1 cellular context compared by ENCODE assay signal in the genomic region with DNA sequence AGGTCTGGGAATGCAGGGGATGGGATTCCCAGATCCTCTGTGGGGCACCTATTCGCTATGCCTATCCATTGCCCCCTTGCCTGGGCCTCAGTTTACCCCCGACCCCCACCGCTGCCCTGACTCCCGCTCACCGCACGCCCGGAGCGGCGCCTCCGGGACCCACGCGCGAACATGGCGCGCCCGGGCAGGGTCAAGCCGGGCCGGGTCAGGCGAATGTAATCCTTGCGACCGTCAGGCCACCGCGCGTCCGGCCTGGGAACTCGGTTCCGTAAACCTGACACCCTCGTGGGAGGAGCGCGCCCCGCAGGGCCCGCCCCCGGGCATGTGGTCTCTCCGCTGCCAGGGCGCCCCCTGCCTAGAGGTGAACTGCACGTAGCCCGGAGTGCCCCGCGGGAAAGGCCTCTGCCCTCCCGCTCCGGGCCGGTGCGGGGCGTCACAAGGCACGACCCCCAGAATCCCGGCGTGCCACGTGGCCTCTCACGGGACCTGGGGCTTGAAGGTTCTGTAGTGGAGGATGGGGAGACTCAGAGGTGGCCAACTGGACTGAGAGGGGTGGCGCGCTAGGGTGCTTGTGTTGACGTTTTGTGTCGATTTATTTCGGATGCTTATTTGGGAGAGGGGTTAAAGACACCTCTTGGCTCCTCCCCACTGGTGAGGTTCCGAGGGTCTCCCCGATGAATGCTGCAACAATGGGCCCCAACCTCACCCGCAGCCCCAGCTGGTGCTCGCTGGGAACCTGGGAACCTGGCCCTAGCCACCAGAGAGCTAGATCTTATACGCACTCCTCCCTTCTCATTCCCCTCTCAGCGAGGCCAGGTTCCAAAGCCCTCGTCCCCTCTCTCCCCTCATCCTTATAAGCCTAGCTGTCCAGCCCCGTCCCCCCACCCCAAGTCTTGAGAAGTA.
TF ChIP-seq lines count a peak whose summit lies in the region.

A gene with protein sequence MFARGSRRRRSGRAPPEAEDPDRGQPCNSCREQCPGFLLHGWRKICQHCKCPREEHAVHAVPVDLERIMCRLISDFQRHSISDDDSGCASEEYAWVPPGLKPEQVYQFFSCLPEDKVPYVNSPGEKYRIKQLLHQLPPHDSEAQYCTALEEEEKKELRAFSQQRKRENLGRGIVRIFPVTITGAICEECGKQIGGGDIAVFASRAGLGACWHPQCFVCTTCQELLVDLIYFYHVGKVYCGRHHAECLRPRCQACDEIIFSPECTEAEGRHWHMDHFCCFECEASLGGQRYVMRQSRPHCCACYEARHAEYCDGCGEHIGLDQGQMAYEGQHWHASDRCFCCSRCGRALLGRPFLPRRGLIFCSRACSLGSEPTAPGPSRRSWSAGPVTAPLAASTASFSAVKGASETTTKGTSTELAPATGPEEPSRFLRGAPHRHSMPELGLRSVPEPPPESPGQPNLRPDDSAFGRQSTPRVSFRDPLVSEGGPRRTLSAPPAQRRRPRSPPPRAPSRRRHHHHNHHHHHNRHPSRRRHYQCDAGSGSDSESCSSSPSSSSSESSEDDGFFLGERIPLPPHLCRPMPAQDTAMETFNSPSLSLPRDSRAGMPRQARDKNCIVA (minus strand): TSS at position 249 of the 903 bp plus-strand sequence. CDS start 76 bp downstream, at position 173.

TF ChIP-seq in GM12878, 131 proteins besides CTCF, POLR2A, EP300 and RAD21 (continued from another document and continues in another):
- TF ChIP-seq, protein P1, sequence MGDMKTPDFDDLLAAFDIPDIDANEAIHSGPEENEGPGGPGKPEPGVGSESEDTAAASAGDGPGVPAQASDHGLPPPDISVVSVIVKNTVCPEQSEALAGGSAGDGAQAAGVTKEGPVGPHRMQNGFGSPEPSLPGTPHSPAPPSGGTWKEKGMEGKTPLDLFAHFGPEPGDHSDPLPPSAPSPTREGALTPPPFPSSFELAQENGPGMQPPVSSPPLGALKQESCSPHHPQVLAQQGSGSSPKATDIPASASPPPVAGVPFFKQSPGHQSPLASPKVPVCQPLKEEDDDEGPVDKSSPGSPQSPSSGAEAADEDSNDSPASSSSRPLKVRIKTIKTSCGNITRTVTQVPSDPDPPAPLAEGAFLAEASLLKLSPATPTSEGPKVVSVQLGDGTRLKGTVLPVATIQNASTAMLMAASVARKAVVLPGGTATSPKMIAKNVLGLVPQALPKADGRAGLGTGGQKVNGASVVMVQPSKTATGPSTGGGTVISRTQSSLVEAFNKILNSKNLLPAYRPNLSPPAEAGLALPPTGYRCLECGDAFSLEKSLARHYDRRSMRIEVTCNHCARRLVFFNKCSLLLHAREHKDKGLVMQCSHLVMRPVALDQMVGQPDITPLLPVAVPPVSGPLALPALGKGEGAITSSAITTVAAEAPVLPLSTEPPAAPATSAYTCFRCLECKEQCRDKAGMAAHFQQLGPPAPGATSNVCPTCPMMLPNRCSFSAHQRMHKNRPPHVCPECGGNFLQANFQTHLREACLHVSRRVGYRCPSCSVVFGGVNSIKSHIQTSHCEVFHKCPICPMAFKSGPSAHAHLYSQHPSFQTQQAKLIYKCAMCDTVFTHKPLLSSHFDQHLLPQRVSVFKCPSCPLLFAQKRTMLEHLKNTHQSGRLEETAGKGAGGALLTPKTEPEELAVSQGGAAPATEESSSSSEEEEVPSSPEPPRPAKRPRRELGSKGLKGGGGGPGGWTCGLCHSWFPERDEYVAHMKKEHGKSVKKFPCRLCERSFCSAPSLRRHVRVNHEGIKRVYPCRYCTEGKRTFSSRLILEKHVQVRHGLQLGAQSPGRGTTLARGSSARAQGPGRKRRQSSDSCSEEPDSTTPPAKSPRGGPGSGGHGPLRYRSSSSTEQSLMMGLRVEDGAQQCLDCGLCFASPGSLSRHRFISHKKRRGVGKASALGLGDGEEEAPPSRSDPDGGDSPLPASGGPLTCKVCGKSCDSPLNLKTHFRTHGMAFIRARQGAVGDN (IDR thresholded peaks at IDR 0.05) = peak; percentile 42; the same call in 1 of the 2 replicates
- TF ChIP-seq GATAD2B (conservative IDR thresholded peaks at IDR 0.05; ENCODE audit: low read depth) (peak; percentile 86), RAD51 (IDR thresholded peaks at IDR 0.05) (0 out of 2 replicates have a peak, but pooled peaks have one; percentile 22), SUPT20H (IDR thresholded peaks at IDR 0.05; ENCODE audit: borderline replicate concordance, control insufficient read depth, low read depth, low read length) (no peak), RELA (IDR thresholded peaks at IDR 0.05; ENCODE audit: borderline replicate concordance, partially characterized antibody) (no peak), ZNF24 (IDR thresholded peaks at IDR 0.05) (no peak), NR2F1 (conservative IDR thresholded peaks at IDR 0.05) (peak; percentile 75; the same call in 1 of the 2 replicates), KLF5 (IDR thresholded peaks at IDR 0.05; ENCODE audit: partially characterized antibody) (no peak), ZNF217 (IDR thresholded peaks at IDR 0.05) (no peak), EGR1 (IDR thresholded peaks at IDR 0.05; ENCODE audit: borderline replicate concordance in 1 of 2, low read depth in 2 of 2, low read length in 2 of 2) (0 out of 3 replicates have a peak, but pooled peaks of 1 of the 2 experiments have one; percentile 10), IKZF2 (IDR thresholded peaks at IDR 0.05) (0 out of 4 replicates have a peak, but pooled peaks of 1 of the 2 experiments have one; percentile 22), ZNF384 (IDR thresholded peaks at IDR 0.05; ENCODE audit: borderline replicate concordance, low read depth, low read length) (no peak), FOS (IDR thresholded peaks at IDR 0.05; ENCODE audit: borderline replicate concordance, extremely low read depth, insufficient read length) (no peak), STAT1 (conservative IDR thresholded peaks at IDR 0.05) (no peak), SMAD1 (IDR thresholded peaks at IDR 0.05; ENCODE audit: low read depth, partially characterized antibody) (no peak), ZNF207 (IDR thresholded peaks at IDR 0.05; ENCODE audit: borderline replicate concordance) (0 out of 2 replicates have a peak, but pooled peaks have one; percentile 46), YBX1 (IDR thresholded peaks at IDR 0.05) (no peak), ZZZ3 (IDR thresholded peaks at IDR 0.05; ENCODE audit: control insufficient read depth, insufficient read length, low read depth) (no peak), TCF12 (IDR thresholded peaks at IDR 0.05; ENCODE audit: low read depth, low read length) (no peak), MYC (IDR thresholded peaks at IDR 0.05; ENCODE audit: insufficient read depth, insufficient read length, insufficient replicate concordance, low read length, severe bottlenecking) (no peak), CBX3 (IDR thresholded peaks at IDR 0.05; ENCODE audit: borderline replicate concordance, low read depth) (no peak), SMC3 (IDR thresholded peaks at IDR 0.05; ENCODE audit: borderline replicate concordance, low read length) (no peak), LARP7 (IDR thresholded peaks at IDR 0.05) (no peak), ATF7 (IDR thresholded peaks at IDR 0.05; ENCODE audit: low read depth) (no peak), SRF (IDR thresholded peaks at IDR 0.05; ENCODE audit: low read depth in 2 of 2, low read length in 2 of 2) (no peak)
- TF ChIP-seq, protein P2, sequence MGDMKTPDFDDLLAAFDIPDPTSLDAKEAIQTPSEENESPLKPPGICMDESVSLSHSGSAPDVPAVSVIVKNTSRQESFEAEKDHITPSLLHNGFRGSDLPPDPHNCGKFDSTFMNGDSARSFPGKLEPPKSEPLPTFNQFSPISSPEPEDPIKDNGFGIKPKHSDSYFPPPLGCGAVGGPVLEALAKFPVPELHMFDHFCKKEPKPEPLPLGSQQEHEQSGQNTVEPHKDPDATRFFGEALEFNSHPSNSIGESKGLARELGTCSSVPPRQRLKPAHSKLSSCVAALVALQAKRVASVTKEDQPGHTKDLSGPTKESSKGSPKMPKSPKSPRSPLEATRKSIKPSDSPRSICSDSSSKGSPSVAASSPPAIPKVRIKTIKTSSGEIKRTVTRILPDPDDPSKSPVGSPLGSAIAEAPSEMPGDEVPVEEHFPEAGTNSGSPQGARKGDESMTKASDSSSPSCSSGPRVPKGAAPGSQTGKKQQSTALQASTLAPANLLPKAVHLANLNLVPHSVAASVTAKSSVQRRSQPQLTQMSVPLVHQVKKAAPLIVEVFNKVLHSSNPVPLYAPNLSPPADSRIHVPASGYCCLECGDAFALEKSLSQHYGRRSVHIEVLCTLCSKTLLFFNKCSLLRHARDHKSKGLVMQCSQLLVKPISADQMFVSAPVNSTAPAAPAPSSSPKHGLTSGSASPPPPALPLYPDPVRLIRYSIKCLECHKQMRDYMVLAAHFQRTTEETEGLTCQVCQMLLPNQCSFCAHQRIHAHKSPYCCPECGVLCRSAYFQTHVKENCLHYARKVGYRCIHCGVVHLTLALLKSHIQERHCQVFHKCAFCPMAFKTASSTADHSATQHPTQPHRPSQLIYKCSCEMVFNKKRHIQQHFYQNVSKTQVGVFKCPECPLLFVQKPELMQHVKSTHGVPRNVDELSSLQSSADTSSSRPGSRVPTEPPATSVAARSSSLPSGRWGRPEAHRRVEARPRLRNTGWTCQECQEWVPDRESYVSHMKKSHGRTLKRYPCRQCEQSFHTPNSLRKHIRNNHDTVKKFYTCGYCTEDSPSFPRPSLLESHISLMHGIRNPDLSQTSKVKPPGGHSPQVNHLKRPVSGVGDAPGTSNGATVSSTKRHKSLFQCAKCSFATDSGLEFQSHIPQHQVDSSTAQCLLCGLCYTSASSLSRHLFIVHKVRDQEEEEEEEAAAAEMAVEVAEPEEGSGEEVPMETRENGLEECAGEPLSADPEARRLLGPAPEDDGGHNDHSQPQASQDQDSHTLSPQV (IDR thresholded peaks at IDR 0.05) = no peak
- TF ChIP-seq, protein P3, sequence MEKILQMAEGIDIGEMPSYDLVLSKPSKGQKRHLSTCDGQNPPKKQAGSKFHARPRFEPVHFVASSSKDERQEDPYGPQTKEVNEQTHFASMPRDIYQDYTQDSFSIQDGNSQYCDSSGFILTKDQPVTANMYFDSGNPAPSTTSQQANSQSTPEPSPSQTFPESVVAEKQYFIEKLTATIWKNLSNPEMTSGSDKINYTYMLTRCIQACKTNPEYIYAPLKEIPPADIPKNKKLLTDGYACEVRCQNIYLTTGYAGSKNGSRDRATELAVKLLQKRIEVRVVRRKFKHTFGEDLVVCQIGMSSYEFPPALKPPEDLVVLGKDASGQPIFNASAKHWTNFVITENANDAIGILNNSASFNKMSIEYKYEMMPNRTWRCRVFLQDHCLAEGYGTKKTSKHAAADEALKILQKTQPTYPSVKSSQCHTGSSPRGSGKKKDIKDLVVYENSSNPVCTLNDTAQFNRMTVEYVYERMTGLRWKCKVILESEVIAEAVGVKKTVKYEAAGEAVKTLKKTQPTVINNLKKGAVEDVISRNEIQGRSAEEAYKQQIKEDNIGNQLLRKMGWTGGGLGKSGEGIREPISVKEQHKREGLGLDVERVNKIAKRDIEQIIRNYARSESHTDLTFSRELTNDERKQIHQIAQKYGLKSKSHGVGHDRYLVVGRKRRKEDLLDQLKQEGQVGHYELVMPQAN (conservative IDR thresholded peaks at IDR 0.05) = 0 out of 2 replicates have a peak, but pooled peaks have one; percentile 45
- TF ChIP-seq, protein P4, sequence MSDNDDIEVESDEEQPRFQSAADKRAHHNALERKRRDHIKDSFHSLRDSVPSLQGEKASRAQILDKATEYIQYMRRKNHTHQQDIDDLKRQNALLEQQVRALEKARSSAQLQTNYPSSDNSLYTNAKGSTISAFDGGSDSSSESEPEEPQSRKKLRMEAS (IDR thresholded peaks at IDR 0.05; ENCODE audit: low read depth, low read length) = 0 out of 2 replicates have a peak, but pooled peaks have one; percentile 11
- TF ChIP-seq, protein P5, sequence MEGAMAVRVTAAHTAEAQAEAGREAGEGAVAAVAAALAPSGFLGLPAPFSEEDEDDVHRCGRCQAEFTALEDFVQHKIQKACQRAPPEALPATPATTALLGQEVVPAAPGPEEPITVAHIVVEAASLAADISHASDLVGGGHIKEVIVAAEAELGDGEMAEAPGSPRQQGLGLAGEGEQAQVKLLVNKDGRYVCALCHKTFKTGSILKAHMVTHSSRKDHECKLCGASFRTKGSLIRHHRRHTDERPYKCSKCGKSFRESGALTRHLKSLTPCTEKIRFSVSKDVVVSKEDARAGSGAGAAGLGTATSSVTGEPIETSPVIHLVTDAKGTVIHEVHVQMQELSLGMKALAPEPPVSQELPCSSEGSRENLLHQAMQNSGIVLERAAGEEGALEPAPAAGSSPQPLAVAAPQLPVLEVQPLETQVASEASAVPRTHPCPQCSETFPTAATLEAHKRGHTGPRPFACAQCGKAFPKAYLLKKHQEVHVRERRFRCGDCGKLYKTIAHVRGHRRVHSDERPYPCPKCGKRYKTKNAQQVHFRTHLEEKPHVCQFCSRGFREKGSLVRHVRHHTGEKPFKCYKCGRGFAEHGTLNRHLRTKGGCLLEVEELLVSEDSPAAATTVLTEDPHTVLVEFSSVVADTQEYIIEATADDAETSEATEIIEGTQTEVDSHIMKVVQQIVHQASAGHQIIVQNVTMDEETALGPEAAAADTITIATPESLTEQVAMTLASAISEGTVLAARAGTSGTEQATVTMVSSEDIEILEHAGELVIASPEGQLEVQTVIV (IDR thresholded peaks at IDR 0.05; ENCODE audit: borderline replicate concordance, partially characterized antibody) = no peak
- TF ChIP-seq, protein P6, sequence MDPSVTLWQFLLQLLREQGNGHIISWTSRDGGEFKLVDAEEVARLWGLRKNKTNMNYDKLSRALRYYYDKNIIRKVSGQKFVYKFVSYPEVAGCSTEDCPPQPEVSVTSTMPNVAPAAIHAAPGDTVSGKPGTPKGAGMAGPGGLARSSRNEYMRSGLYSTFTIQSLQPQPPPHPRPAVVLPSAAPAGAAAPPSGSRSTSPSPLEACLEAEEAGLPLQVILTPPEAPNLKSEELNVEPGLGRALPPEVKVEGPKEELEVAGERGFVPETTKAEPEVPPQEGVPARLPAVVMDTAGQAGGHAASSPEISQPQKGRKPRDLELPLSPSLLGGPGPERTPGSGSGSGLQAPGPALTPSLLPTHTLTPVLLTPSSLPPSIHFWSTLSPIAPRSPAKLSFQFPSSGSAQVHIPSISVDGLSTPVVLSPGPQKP (IDR thresholded peaks at IDR 0.05; ENCODE audit: low read depth, low read length) = no peak
- TF ChIP-seq, protein P7, sequence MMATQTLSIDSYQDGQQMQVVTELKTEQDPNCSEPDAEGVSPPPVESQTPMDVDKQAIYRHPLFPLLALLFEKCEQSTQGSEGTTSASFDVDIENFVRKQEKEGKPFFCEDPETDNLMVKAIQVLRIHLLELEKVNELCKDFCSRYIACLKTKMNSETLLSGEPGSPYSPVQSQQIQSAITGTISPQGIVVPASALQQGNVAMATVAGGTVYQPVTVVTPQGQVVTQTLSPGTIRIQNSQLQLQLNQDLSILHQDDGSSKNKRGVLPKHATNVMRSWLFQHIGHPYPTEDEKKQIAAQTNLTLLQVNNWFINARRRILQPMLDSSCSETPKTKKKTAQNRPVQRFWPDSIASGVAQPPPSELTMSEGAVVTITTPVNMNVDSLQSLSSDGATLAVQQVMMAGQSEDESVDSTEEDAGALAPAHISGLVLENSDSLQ (IDR thresholded peaks at IDR 0.05) = no peak
